20 cellular contexts compared by ENCODE assay signal in genomic region chr3:29644261-29644660, GRCh38.
DNase-seq lines count a peak whose midpoint lies in the region; ATAC-seq and TF ChIP-seq lines count a peak whose summit lies in the region.
"Had no signal": no experiment of that assay in that cellular context is flagged by ENCODE, and none has a peak within 500 bp of the region (broad histone marks: within the 10 kb centered on the region; RNA-seq: fewer than 3 reads in every experiment).

No MANE protein-coding gene starts in this region.

- TF ChIP-seq POLR2A in suprapubic skin (IDR thresholded peaks at IDR 0.05) = no peak

- H2AFZ ChIP-seq in OCI-LY3 (ENCODE audit: low read depth, low read length) = no peak overlapping the region

- no peak overlapping the region for H3K27ac ChIP-seq in OCI-LY3 (ENCODE audit: low read length)
- no peak overlapping the region for H3K27ac ChIP-seq in suprapubic skin
- H3K27ac ChIP-seq: HL-60, lower lobe of right lung, neutrophil, vagina had no signal

- no peaks in the 10 kb centered on the region for H3K79me2 ChIP-seq in OCI-LY3 (ENCODE audit: low read length)

- H3K9ac ChIP-seq in OCI-LY3 (ENCODE audit: low read length) = no peak overlapping the region

- H3K4me1 ChIP-seq in OCI-LY3 (ENCODE audit: low read length) = peaks cover 13% of the 10 kb centered on the region
- no peaks in the 10 kb centered on the region for H3K4me1 ChIP-seq in suprapubic skin
- H3K4me1 ChIP-seq: lower lobe of right lung had no signal

- TF ChIP-seq EP300 in suprapubic skin (IDR thresholded peaks at IDR 0.05) = no peak

- peak; percentile 47 for ATAC-seq in sciatic nerve
- ATAC-seq: lower lobe of right lung had no signal

- peak; percentile 52 for TF ChIP-seq CTCF in AG10803 (conservative IDR thresholded peaks at IDR 0.05; ENCODE audit: low read length)
- 0 out of 2 replicates have a peak, but pooled peaks have one; percentile 5 for TF ChIP-seq CTCF in OCI-LY3 (IDR thresholded peaks at IDR 0.05; ENCODE audit: low read depth, low read length)
- no peak for TF ChIP-seq CTCF in suprapubic skin (IDR thresholded peaks at IDR 0.05)

- no peak overlapping the region for H3K4me2 ChIP-seq in OCI-LY3 (ENCODE audit: low read length)

- H3K36me3 ChIP-seq in OCI-LY3 (replicated peaks; ENCODE audit: low read depth, low read length) (no peaks in the 10 kb centered on the region), suprapubic skin (no peaks in the 10 kb centered on the region)
- H3K36me3 ChIP-seq: lower lobe of right lung, MG63, neutrophil, vagina had no signal

- 44% methylated on average over 6 of the region's 6 CpGs for WGBS in suprapubic skin

- DNase-seq in AG10803 (ENCODE audit: low read depth) (peak; percentile 94), fibroblast of gingiva (ENCODE audit: low read depth) (peak; percentile 65), sciatic nerve (ENCODE audit: low spot score) (no peak), foreskin melanocyte (no peak), Kasumi-1 (lab: John Stamatoyannopoulos, UW) (no peak), suprapubic skin (ENCODE audit: low spot score in 2 of 2) (no peak), CD1c-positive myeloid dendritic cell (ENCODE audit: extremely low spot score) (no peak)
- DNase-seq: activated CD4-positive, CD25-positive, alpha-beta regulatory T cell treated with anti-CD3 and anti-CD28 coated beads, Interleukin-2, amount 50 U/mL, for 72 hours; DMS79 treated with DMSO at 0.1 percent for 48 hours; hippocampal formation; lower lobe of right lung; MG63; NCI-H1436; NCI-H524; stimulated activated CD4-positive, alpha-beta T cell treated with anti-CD3 and anti-CD28 coated beads, Interleukin-15, amount 100 ng/mL, for 24 hours; substantia nigra had no signal

- H3K27me3 ChIP-seq in OCI-LY3 (ENCODE audit: low read depth, low read length) (peaks cover 28% of the 10 kb centered on the region), suprapubic skin (no peaks in the 10 kb centered on the region)
- H3K27me3 ChIP-seq: MG63, neutrophil, vagina had no signal

- intact Hi-C loops in sciatic nerve (cut with DNase I) = no loop called here

- no peaks in the 10 kb centered on the region for H4K20me1 ChIP-seq in OCI-LY3 (ENCODE audit: insufficient read depth, low read length)

- H3K4me3 ChIP-seq in AG10803 (ENCODE audit: low read length) = no peak overlapping the region
- H3K4me3 ChIP-seq in OCI-LY3 (ENCODE audit: low read length) = no peak overlapping the region
- no peak overlapping the region for H3K4me3 ChIP-seq in suprapubic skin
- H3K4me3 ChIP-seq: lower lobe of right lung, MG63, vagina had no signal

- no peaks in the 10 kb centered on the region for H3K9me3 ChIP-seq in OCI-LY3 (ENCODE audit: insufficient read depth, low read length)
- no peaks in the 10 kb centered on the region for H3K9me3 ChIP-seq in suprapubic skin
- H3K9me3 ChIP-seq: lower lobe of right lung, MG63, neutrophil, vagina had no signal

Comparison
In these comparisons a context has a peak if more than half of its experiments do, and no peak if none do; other contexts are left out.
1. DNase-seq: peak in AG10803 (single experiment) and fibroblast of gingiva (single experiment); none in sciatic nerve (single experiment), foreskin melanocyte (single experiment), Kasumi-1 (0 of 2), suprapubic skin (0 of 2) and CD1c-positive myeloid dendritic cell (single experiment).
2. CTCF ChIP-seq: peak in AG10803 (single experiment) and OCI-LY3 (single experiment); none in suprapubic skin (0 of 2).